21 cellular contexts compared by ENCODE assay signal in the genomic region with DNA sequence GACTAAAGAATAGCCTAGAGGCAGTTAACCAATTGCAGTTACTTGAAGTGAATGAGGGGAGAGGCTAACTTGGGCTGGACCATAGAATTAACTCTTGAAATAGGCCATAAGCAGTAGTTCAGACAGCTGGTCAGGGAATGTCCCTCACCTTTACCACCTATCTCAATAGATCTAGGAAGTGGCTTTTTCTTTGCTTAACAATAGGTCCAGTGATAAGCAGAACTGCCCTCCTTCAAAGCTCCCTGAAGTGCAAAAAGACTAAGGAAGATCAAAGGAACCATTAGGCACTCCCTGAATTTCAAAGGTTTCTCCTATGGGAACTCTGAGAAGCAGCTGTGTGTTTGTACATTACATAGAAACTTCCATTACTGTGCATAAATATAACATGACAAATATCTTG. TPM values are rescaled to one million over a fixed set of nuclear protein-coding genes. Genes with fewer than 3 reads are reported as not detected.
DNase-seq lines count a peak whose midpoint lies in the region; ATAC-seq, FAIRE-seq and TF ChIP-seq lines count a peak whose summit lies in the region.
"Had no signal": no experiment of that assay in that cellular context is flagged by ENCODE, and none has a peak within 500 bp of the region (broad histone marks: within the 10 kb centered on the region; RNA-seq: fewer than 3 reads in every experiment).

No MANE protein-coding gene starts in this region.

- H2BK5ac ChIP-seq in mesendoderm (ENCODE audit: low read length): no peak overlapping the region

- no peaks in the 10 kb centered on the region for H3K9me3 ChIP-seq in endothelial cell of umbilical vein (replicated peaks; ENCODE audit: control insufficient read depth, insufficient read depth, low read length)
- H3K9me3 ChIP-seq: BLaER1 treated with 17β-estradiol and CSF1 and Interleukin-3, amounts not matched to agents 10 nM and 100 nM; MG63 had no signal

- TF ChIP-seq CTCF in endothelial cell of umbilical vein (IDR thresholded peaks at IDR 0.05; ENCODE audit: extremely low read depth in 1 of 2, insufficient read depth in 1 of 2, low read depth in 1 of 2, low read length in 2 of 2): no peak

- H3K4me1 ChIP-seq in endothelial cell of umbilical vein (ENCODE audit: control insufficient read depth, extremely low read depth, insufficient read depth, low read length): peaks cover 18% of the 10 kb centered on the region
- no peaks in the 10 kb centered on the region for H3K4me1 ChIP-seq in mesendoderm (ENCODE audit: control insufficient read depth, low read depth, low read length)

- H3K18ac ChIP-seq in mesendoderm (ENCODE audit: low read length): no peak overlapping the region

- ATAC-seq in HG03135 (IDR thresholded peaks at IDR 0.05; ENCODE audit: unreplicated experiment) (no peak), HG03565 (IDR thresholded peaks at IDR 0.05; ENCODE audit: unreplicated experiment) (no peak), HG02870 (IDR thresholded peaks at IDR 0.05; ENCODE audit: unreplicated experiment) (no peak)

- H3K79me2 ChIP-seq in endothelial cell of umbilical vein (ENCODE audit: control insufficient read depth, insufficient read depth, low read length): no peaks in the 10 kb centered on the region
- H3K79me2 ChIP-seq in mesendoderm (ENCODE audit: control insufficient read depth, insufficient read depth, low read length): no peaks in the 10 kb centered on the region

- FAIRE-seq in HTR-8/SVneo (lab: Jason Lieb, UNC) (peak; percentile 9), endothelial cell of umbilical vein (lab: Jason Lieb, UNC) (no peak)
- FAIRE-seq: D721Med had no signal

- no peak overlapping the region for H3K23ac ChIP-seq in mesendoderm (ENCODE audit: low read length)

- H4K20me1 ChIP-seq in endothelial cell of umbilical vein (replicated peaks; ENCODE audit: control insufficient read depth, extremely low read depth, insufficient read depth, low read length): no peaks in the 10 kb centered on the region
- H4K20me1 ChIP-seq: BLaER1 treated with 17β-estradiol and CSF1 and Interleukin-3, amounts not matched to agents 10 nM and 100 nM had no signal

- H3K27ac ChIP-seq in endothelial cell of umbilical vein (ENCODE audit: insufficient read depth, low read depth, low read length): peak overlapping the region; percentile 76
- H3K27ac ChIP-seq in mesendoderm (ENCODE audit: low read depth, low read length): no peak overlapping the region

- H2AFZ ChIP-seq in endothelial cell of umbilical vein (ENCODE audit: low read depth, low read length): peak overlapping the region; percentile 69

- H4K5ac ChIP-seq in mesendoderm (ENCODE audit: low read length): no peak overlapping the region

- peak overlapping the region; percentile 8 for H3K9ac ChIP-seq in endothelial cell of umbilical vein (replicated peaks; ENCODE audit: extremely low read depth, insufficient read depth, low read length)
- no peak overlapping the region for H3K9ac ChIP-seq in mesendoderm (ENCODE audit: low read length)

- CTCF ChIA-PET in endothelial cell of umbilical vein (lab: Charles Lee): interaction anchor here (0.9 to 1.9 kb wide), 3 partner anchors 67 to 896 kb away, joined by 3 to 4 read pairs (median 3); no protein-coding TSS in a partner anchor

- no peak overlapping the region for H4K8ac ChIP-seq in mesendoderm (ENCODE audit: low read depth, low read length)

- no peak overlapping the region for H3K56ac ChIP-seq in mesendoderm (ENCODE audit: low read length)

- TF ChIP-seq POLR2A in endothelial cell of umbilical vein (IDR thresholded peaks at IDR 0.05; ENCODE audit: low read depth, low read length): no peak

- H3K4me3 ChIP-seq in endothelial cell of umbilical vein (replicated peaks in 1 of 3; ENCODE audit: insufficient read depth in 1 of 3, low read depth in 1 of 3, low read length in 3 of 3): no peak overlapping the region
- no peak overlapping the region for H3K4me3 ChIP-seq in mesendoderm (ENCODE audit: low read length)
- H3K4me3 ChIP-seq: BLaER1 treated with 17β-estradiol and CSF1 and Interleukin-3, amounts not matched to agents 10 nM and 100 nM; MG63 had no signal

- no peaks in the 10 kb centered on the region for H3K27me3 ChIP-seq in endothelial cell of umbilical vein (ENCODE audit: control insufficient read depth in 2 of 2, insufficient read depth in 2 of 2, low read length in 2 of 2)
- H3K27me3 ChIP-seq in mesendoderm (ENCODE audit: insufficient read depth, low read length, poor library complexity): no peaks in the 10 kb centered on the region
- H3K27me3 ChIP-seq: BLaER1 treated with 17β-estradiol and CSF1 and Interleukin-3, amounts not matched to agents 10 nM and 100 nM; MG63 had no signal

- no peak overlapping the region for H2BK15ac ChIP-seq in mesendoderm (replicated peaks; ENCODE audit: low read depth)

- intact Hi-C loops in endothelial cell of umbilical vein (cut with micrococcal nuclease): no loop called here

- H2AK5ac ChIP-seq in mesendoderm (ENCODE audit: low read length): no peak overlapping the region

- DNase-seq in ELF-1 (ENCODE audit: low read depth, low spot score): peak; percentile 77
- DNase-seq in HTR-8/SVneo (ENCODE audit: insufficient read length, low spot score): no peak
- DNase-seq in endothelial cell of umbilical vein (ENCODE audit: low read depth, low spot score): peak; percentile 26
- peak; percentile 69 for DNase-seq in mesendoderm
- no peak for DNase-seq in anterior cingulate cortex (lab: John Stamatoyannopoulos, UW)
- DNase-seq: CD8-positive, alpha-beta memory T cell; H9; Karpas-422; MG63; NCI-H1048; NCI-H1436; NCI-H1930; NCI-H226; NCI-H524; RPMI8226; SIG-M5 had no signal

- H2BK120ac ChIP-seq in mesendoderm (ENCODE audit: low read depth, low read length): no peak overlapping the region

- no TSS peak for BruUV-seq in endothelial cell of umbilical vein (replicated peaks; lab: Mats Ljungman, UMichigan)

- no peaks in the 10 kb centered on the region for H3K36me3 ChIP-seq in endothelial cell of umbilical vein (ENCODE audit: control insufficient read depth in 2 of 2, extremely low read depth in 1 of 2, insufficient read depth in 2 of 2, low read length in 2 of 2)
- no peaks in the 10 kb centered on the region for H3K36me3 ChIP-seq in mesendoderm (ENCODE audit: control insufficient read depth, insufficient read depth, low read length)
- H3K36me3 ChIP-seq: BLaER1 treated with 17β-estradiol and CSF1 and Interleukin-3, amounts not matched to agents 10 nM and 100 nM; MG63 had no signal

- dilution Hi-C loops in endothelial cell of umbilical vein (cut with MboI; ENCODE audit: extremely low pct_ligation_motif_present, low sequenced_read_pairs): no loop called here

- no peaks in the 10 kb centered on the region for H3K9me1 ChIP-seq in endothelial cell of umbilical vein (replicated peaks; ENCODE audit: control insufficient read depth, extremely low read depth, insufficient read depth, low read length)

- peak overlapping the region; percentile 4 for H3K4me2 ChIP-seq in endothelial cell of umbilical vein (ENCODE audit: insufficient read depth, low read length)
- no peak overlapping the region for H3K4me2 ChIP-seq in mesendoderm (ENCODE audit: low read length)

- POLR2A ChIA-PET in endothelial cell of umbilical vein (lab: Charles Lee): no interaction called here

- no peak overlapping the region for H3K4ac ChIP-seq in mesendoderm (ENCODE audit: low read depth, low read length)

- no peaks in the 10 kb centered on the region for H3K79me1 ChIP-seq in mesendoderm (ENCODE audit: low read length)

TF ChIP-seq in endothelial cell of umbilical vein, 7 proteins besides CTCF, POLR2A, EP300 and RAD21:
- no peak for TF ChIP-seq GATA2 (IDR thresholded peaks at IDR 0.05; ENCODE audit: insufficient read depth, insufficient read length, low read depth, low read length)

RNA-seq across cellular contexts. Expression of a gene that starts 7.3 kb away (rescaled TPM):
- total RNA-seq in endothelial cell of umbilical vein: 21.8 and 22.1 TPM in 2 replicates
- polyA plus RNA-seq in endothelial cell of umbilical vein: 4.8 and 5.4 TPM in 2 replicates
- 6.0 and 6.8 TPM in 2 replicates for polyA plus RNA-seq in endothelial cell of umbilical vein (2011; cell fraction: cytosol; rRNA removed)
- polyA plus RNA-seq in endothelial cell of umbilical vein (2011; cell fraction: nucleus; rRNA removed): 5.8 and 6.3 TPM in 2 replicates
- polyA plus RNA-seq in endothelial cell of umbilical vein (2012): 13.9 and 20.8 TPM in 2 replicates
- 29.1 and 30.5 TPM in 2 replicates for polyA minus RNA-seq in endothelial cell of umbilical vein
- polyA minus RNA-seq in endothelial cell of umbilical vein (2011; cell fraction: cytosol; rRNA and poly(A)+ RNA removed): 12.7 TPM
- 13.0 and 21.2 TPM in 2 replicates for polyA minus RNA-seq in endothelial cell of umbilical vein (2011; cell fraction: nucleus; rRNA and poly(A)+ RNA removed)
- 17.5 TPM for polyA plus RNA-seq in mesendoderm (2013, experiment 1 of 2)
- polyA plus RNA-seq in mesendoderm (2013, experiment 2 of 2): 16.6 TPM

Comparison
In these comparisons a context has a peak if more than half of its experiments do, and no peak if none do; other contexts are left out.
1. DNase-seq: peak in ELF-1 (single experiment), endothelial cell of umbilical vein (single experiment) and mesendoderm (single experiment); none in HTR-8/SVneo (single experiment) and anterior cingulate cortex (0 of 58).